Comparison of ENCODE assay signal across 10 cellular contexts in the genomic region with DNA sequence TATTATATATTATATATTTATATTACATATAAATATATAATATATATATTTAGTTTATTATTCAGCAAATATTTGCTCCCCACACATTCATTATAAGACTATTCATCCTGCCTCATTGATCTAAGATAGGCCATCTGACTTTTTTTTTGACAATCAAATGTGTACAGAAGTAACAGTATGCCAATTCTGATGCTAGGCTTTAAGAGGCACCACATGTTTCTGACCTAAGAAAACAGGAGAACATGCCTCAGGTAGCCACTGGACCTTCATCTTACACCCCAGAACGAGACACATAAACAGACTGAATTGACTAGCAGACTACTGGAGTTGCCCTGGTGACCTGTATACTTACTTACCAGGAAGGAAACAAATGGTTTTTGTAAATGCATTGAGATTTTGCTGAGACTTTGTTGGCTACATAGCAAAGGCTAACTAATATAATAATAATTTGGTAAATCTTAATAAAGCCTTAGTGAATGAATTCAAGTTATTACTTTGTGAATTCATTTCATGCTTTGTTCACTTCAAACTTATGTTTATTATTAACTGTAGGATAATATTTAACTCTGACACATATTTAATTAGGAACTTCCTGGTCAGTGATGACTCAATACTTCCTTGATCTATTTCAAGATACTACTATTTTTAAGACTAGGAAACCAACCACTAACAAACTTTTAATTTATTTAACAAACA. TPM values are rescaled to one million over a fixed set of nuclear protein-coding genes. Genes with fewer than 3 reads are reported as not detected.
DNase-seq lines count a peak whose midpoint lies in the region; ATAC-seq and TF ChIP-seq lines count a peak whose summit lies in the region.
"Had no signal": no experiment of that assay in that cellular context is flagged by ENCODE, and none has a peak within 500 bp of the region (broad histone marks: within the 10 kb centered on the region; RNA-seq: fewer than 3 reads in every experiment).

No MANE protein-coding gene starts in this region.

- H3K4me3 Mint-ChIP-seq in activated CD4-positive, alpha-beta memory T cell treated with anti-CD3 and anti-CD28 coated beads, Interleukin-2, amount 10 ng/mL, durations not matched to agents 7 days and 5 days, result no peak overlapping the region
- no peak overlapping the region for H3K4me3 Mint-ChIP-seq in natural killer cell

- POLR2A ChIA-PET in activated CD4-positive, alpha-beta memory T cell treated with anti-CD3 and anti-CD28 coated beads, Interleukin-2, amount 10 ng/mL, durations not matched to agents 7 days and 5 days (lab: Charles Lee), result no interaction called here

- H3K4me1 Mint-ChIP-seq in activated CD4-positive, alpha-beta memory T cell treated with anti-CD3 and anti-CD28 coated beads, Interleukin-2, amount 10 ng/mL, durations not matched to agents 7 days and 5 days, result no peaks in the 10 kb centered on the region
- H3K4me1 Mint-ChIP-seq in natural killer cell, result no peaks in the 10 kb centered on the region

- H3K27ac ChIP-seq in suprapubic skin, result no peak overlapping the region
- H3K27ac ChIP-seq: thoracic aorta had no signal

- H3K9me3 Mint-ChIP-seq in activated CD4-positive, alpha-beta memory T cell treated with anti-CD3 and anti-CD28 coated beads, Interleukin-2, amount 10 ng/mL, durations not matched to agents 7 days and 5 days, result no peaks in the 10 kb centered on the region
- no peaks in the 10 kb centered on the region for H3K9me3 Mint-ChIP-seq in natural killer cell

- no peak for TF ChIP-seq POLR2A in GM18505 (IDR thresholded peaks at IDR 0.05; ENCODE audit: borderline replicate concordance, extremely low read depth, insufficient read depth, insufficient read length)
- TF ChIP-seq POLR2A in NB4 (IDR thresholded peaks at IDR 0.05; ENCODE audit: extremely low read depth, insufficient read length), result no peak
- no peak for TF ChIP-seq POLR2A in suprapubic skin (IDR thresholded peaks at IDR 0.05)
- TF ChIP-seq POLR2A in lower leg skin (IDR thresholded peaks at IDR 0.05), result no peak

- no peak for TF ChIP-seq EP300 in suprapubic skin (IDR thresholded peaks at IDR 0.05)

- H3K36me3 Mint-ChIP-seq in activated CD4-positive, alpha-beta memory T cell treated with anti-CD3 and anti-CD28 coated beads, Interleukin-2, amount 10 ng/mL, durations not matched to agents 7 days and 5 days (ENCODE audit: low read depth), result no peaks in the 10 kb centered on the region
- no peaks in the 10 kb centered on the region for H3K36me3 Mint-ChIP-seq in natural killer cell

- H3K4me3 ChIP-seq in NB4 (ENCODE audit: low read depth, low read length) (no peak overlapping the region), suprapubic skin (no peak overlapping the region), lower leg skin (ENCODE audit: low read depth, poor library complexity, severe bottlenecking) (no peak overlapping the region)
- H3K4me3 ChIP-seq: thoracic aorta had no signal

- H3K27me3 Mint-ChIP-seq in activated CD4-positive, alpha-beta memory T cell treated with anti-CD3 and anti-CD28 coated beads, Interleukin-2, amount 10 ng/mL, durations not matched to agents 7 days and 5 days, result no peaks in the 10 kb centered on the region
- H3K27me3 Mint-ChIP-seq in natural killer cell (ENCODE audit: low read depth in 2 of 2), result peaks cover 0 to 3% of the 10 kb centered on the region in 2 donors

- H3K4me1 ChIP-seq in suprapubic skin, result no peaks in the 10 kb centered on the region

- peak; percentile 87 for ATAC-seq in GM18505 (IDR thresholded peaks at IDR 0.05; ENCODE audit: unreplicated experiment)
- ATAC-seq in HG02588 (IDR thresholded peaks at IDR 0.05; ENCODE audit: unreplicated experiment), result peak; percentile 86
- peak; percentile 20 for ATAC-seq in left lobe of liver
- ATAC-seq in natural killer cell, result no peak

- H3K9me3 ChIP-seq in suprapubic skin, result no peaks in the 10 kb centered on the region
- H3K9me3 ChIP-seq: thoracic aorta had no signal

- H3K27me3 ChIP-seq in suprapubic skin, result no peaks in the 10 kb centered on the region

- TF ChIP-seq CTCF in NB4 (IDR thresholded peaks at IDR 0.05; ENCODE audit: low read depth, low read length) (no peak), suprapubic skin (IDR thresholded peaks at IDR 0.05) (no peak), lower leg skin (IDR thresholded peaks at IDR 0.05) (no peak), natural killer cell (IDR thresholded peaks at IDR 0.05) (no peak)

- 67% methylated on average over 1 of the region's 1 CpG for WGBS in suprapubic skin
- WGBS in lower leg skin, 2 donors, result 40 to 52% methylated on average over 1 of the region's 1 CpG

- intact Hi-C loops in lower leg skin (cut with DNase I; ENCODE audit: low total_unique reads), result no loop called here
- intact Hi-C loops in natural killer cell (cut with micrococcal nuclease), result no loop called here

- CTCF ChIA-PET in activated CD4-positive, alpha-beta memory T cell treated with anti-CD3 and anti-CD28 coated beads, Interleukin-2, amount 10 ng/mL, durations not matched to agents 7 days and 5 days (lab: Charles Lee), result interaction anchor here (0.6 kb wide), 1 partner anchor 239 kb away, joined by 3 read pairs; no protein-coding TSS in a partner anchor

- H3K36me3 ChIP-seq in suprapubic skin, result no peaks in the 10 kb centered on the region
- H3K36me3 ChIP-seq: thoracic aorta had no signal

- no peak overlapping the region for H3K27ac Mint-ChIP-seq in activated CD4-positive, alpha-beta memory T cell treated with anti-CD3 and anti-CD28 coated beads, Interleukin-2, amount 10 ng/mL, durations not matched to agents 7 days and 5 days
- no peak overlapping the region for H3K27ac Mint-ChIP-seq in natural killer cell

- DNase-seq in NB4 (ENCODE audit: low read depth) (peak; percentile 15), left lobe of liver (ENCODE audit: low spot score) (no peak), suprapubic skin (ENCODE audit: low spot score in 2 of 2) (no peak), lower leg skin (ENCODE audit: low spot score in 2 of 2) (no peak), natural killer cell (no peak)
- no peak for DNase-seq in activated CD4-positive, alpha-beta memory T cell treated with anti-CD3 and anti-CD28 coated beads, Interleukin-2, amount 10 ng/mL, durations not matched to agents 7 days and 5 days
- DNase-seq: GOT3 had no signal

RNA-seq across cellular contexts. Expression of a gene that starts 13.4 kb away (rescaled TPM):
- 15.3 TPM for total RNA-seq in left lobe of liver
- total RNA-seq in activated CD4-positive, alpha-beta memory T cell treated with anti-CD3 and anti-CD28 coated beads, Interleukin-2, amount 10 ng/mL, durations not matched to agents 7 days and 5 days, result 1 to 10 TPM; 4.3 to 4.6 TPM
- total RNA-seq in suprapubic skin, result 10 to 100 TPM; 27.8 to 42.6 (median 30.6) TPM
- total RNA-seq in lower leg skin, result 10 to 100 TPM; 26.1 to 38.0 (median 34.8) TPM
- total RNA-seq in natural killer cell, result 1 to 10 TPM; 3.7 to 9.2 (median 6.6) TPM

Comparison
In these comparisons a context has a peak if more than half of its experiments do, and no peak if none do; other contexts are left out.
1. ATAC-seq: peak in GM18505 (single experiment), HG02588 (single experiment) and left lobe of liver (single experiment); none in natural killer cell (0 of 3).